ENCODE assay signal across 25 cellular contexts in genomic region chr13:24081388-24081787, GRCh38.
"Had no signal": no experiment of that assay in that cellular context is flagged by ENCODE, and none has a peak within 500 bp of the region (broad histone marks: within the 10 kb centered on the region; RNA-seq: fewer than 3 reads in every experiment).

No MANE protein-coding gene starts in this region.

- H3K4me3 Mint-ChIP-seq: activated naive CD8-positive, alpha-beta T cell; activated T-cell treated with anti-CD3 and anti-CD28 coated beads, Interleukin-2, amount 50 U/mL, for 4 hours; immature natural killer cell; natural killer cell treated with Interleukin-12 subunit alpha and Interleukin-12 subunit beta and Interleukin-15 and Interleukin-18, amount 100 ng/mL, for 72 hours; T-helper 17 cell; type B pancreatic cell had no signal

- H3K27ac ChIP-seq: epithelial cell of prostate, left lung, testis, vagina had no signal

- H3K9me3 ChIP-seq: left lung, sigmoid colon, testis, vagina had no signal

- DNase-seq: activated CD4-positive, alpha-beta T cell treated with anti-CD3 and anti-CD28 coated beads for 4 hours; activated CD4-positive, alpha-beta T cell treated with anti-CD3 and anti-CD28 coated beads, Interleukin-2, amount 50 U/mL, for 48 hours; activated CD4-positive, CD25-positive, alpha-beta regulatory T cell; activated CD8-positive, alpha-beta memory T cell treated with anti-CD3 and anti-CD28 coated beads, Interleukin-2, amount 50 U/mL, for 48 hours; activated naive CD4-positive, alpha-beta T cell; activated T-cell treated with anti-CD3 and anti-CD28 coated beads, Interleukin-2, amount 50 U/mL, for 4 hours; amniotic stem cell; cerebellar nuclear complex; cortex of kidney; immature natural killer cell; kidney glomerular epithelial cell; left lung; midbrain; nucleus accumbens; sigmoid colon; stimulated activated CD4-positive, alpha-beta T cell treated with anti-CD3 and anti-CD28 coated beads, Interleukin-4, amount 100 ng/mL, for 1 hour; stimulated activated naive CD4-positive, alpha-beta T cell; T-helper 17 cell; testis had no signal

- H3K27ac Mint-ChIP-seq: activated naive CD8-positive, alpha-beta T cell; activated T-helper 2 cell treated with anti-CD3 and anti-CD28 coated beads, Interferon-gamma antibody, Interleukin-2, Interleukin-4, amounts not matched to agents 10 μg/mL and 5 μg/mL and 100 μg/mL, durations not matched to agents 14 hours and 24 hours and 36 hours; immature natural killer cell; natural killer cell treated with Interleukin-12 subunit alpha and Interleukin-12 subunit beta and Interleukin-15 and Interleukin-18, amount 100 ng/mL, for 72 hours; T-helper 17 cell; type B pancreatic cell had no signal

- H3K4me1 ChIP-seq: vagina had no signal

- H3K36me3 Mint-ChIP-seq: activated naive CD8-positive, alpha-beta T cell; immature natural killer cell; natural killer cell treated with Interleukin-12 subunit alpha and Interleukin-12 subunit beta and Interleukin-15 and Interleukin-18, amount 100 ng/mL, for 72 hours; type B pancreatic cell had no signal

- H3K4me1 Mint-ChIP-seq: immature natural killer cell had no signal

- H3K27me3 Mint-ChIP-seq: activated naive CD8-positive, alpha-beta T cell had no signal

- H3K4me3 ChIP-seq: left lung, sigmoid colon, testis, vagina had no signal

- H3K36me3 ChIP-seq: left lung, sigmoid colon, vagina had no signal

- H3K27me3 ChIP-seq: left lung, sigmoid colon, testis, vagina had no signal

- H3K9me3 Mint-ChIP-seq: activated T-cell treated with anti-CD3 and anti-CD28 coated beads, Interleukin-2, amount 50 U/mL, for 4 hours; activated T-helper 2 cell treated with anti-CD3 and anti-CD28 coated beads, Interferon-gamma antibody, Interleukin-2, Interleukin-4, amounts not matched to agents 10 μg/mL and 5 μg/mL and 100 μg/mL, durations not matched to agents 14 hours and 24 hours and 36 hours; immature natural killer cell; natural killer cell treated with Interleukin-12 subunit alpha and Interleukin-12 subunit beta and Interleukin-15 and Interleukin-18, amount 100 ng/mL, for 72 hours; type B pancreatic cell had no signal
